13 cellular contexts compared by ENCODE assay signal in genomic region chr11:111378185-111378772, GRCh38. TPM values are rescaled to one million over a fixed set of nuclear protein-coding genes. Genes with fewer than 3 reads are reported as not detected.
DNase-seq lines count a peak whose midpoint lies in the region; ATAC-seq lines count a peak whose summit lies in the region.
"Had no signal": no experiment of that assay in that cellular context is flagged by ENCODE, and none has a peak within 500 bp of the region (broad histone marks: within the 10 kb centered on the region; RNA-seq: fewer than 3 reads in every experiment).

No MANE protein-coding gene starts in this region.

- no peaks in the 10 kb centered on the region for H3K9me2 ChIP-seq in GM23248 (ENCODE audit: insufficient read depth)

- no peaks in the 10 kb centered on the region for H4K20me1 ChIP-seq in GM23248 (ENCODE audit: insufficient read depth)

- no peak for ATAC-seq in GM21576 (IDR thresholded peaks at IDR 0.05; ENCODE audit: unreplicated experiment)

- no peak overlapping the region for H3K9ac ChIP-seq in GM23248

- H3K4me1 ChIP-seq in GM23248 (ENCODE audit: insufficient read depth), result peaks cover 10% of the 10 kb centered on the region; the same call in 1 of the 2 replicates
- H3K4me1 ChIP-seq in mononuclear cell (ENCODE audit: insufficient read depth, low read length), result peaks cover 17% of the 10 kb centered on the region

- no peaks in the 10 kb centered on the region for H3K36me3 ChIP-seq in GM23248 (ENCODE audit: low read depth)
- H3K36me3 ChIP-seq: neutrophil had no signal

- no peak overlapping the region; the same call in 1 of the 2 replicates for H3K4me3 ChIP-seq in GM23248
- peak overlapping the region; percentile 44 for H3K4me3 ChIP-seq in mononuclear cell (ENCODE audit: low read length)

- H2AFZ ChIP-seq in GM23248, result peak overlapping the region; percentile 60; the same call in 1 of the 2 replicates

- H3K27ac ChIP-seq in GM23248, result no peak overlapping the region
- H3K27ac ChIP-seq: 22Rv1, dorsolateral prefrontal cortex, neutrophil had no signal

- no peaks in the 10 kb centered on the region for H3F3A ChIP-seq in GM23248 (ENCODE audit: insufficient read depth)

- no peaks in the 10 kb centered on the region for H3K9me3 ChIP-seq in GM23248 (ENCODE audit: low read depth)
- no peaks in the 10 kb centered on the region for H3K9me3 ChIP-seq in mononuclear cell (ENCODE audit: low read depth, low read length)
- H3K9me3 ChIP-seq: neutrophil had no signal

- DNase-seq in NCI-H1436 (lab: John Stamatoyannopoulos, UW), result peak; percentile 59
- DNase-seq in NCI-H1436 treated with DMSO at 0.1 percent for 48 hours (lab: John Stamatoyannopoulos, UW), result no peak
- no peak for DNase-seq in GM23248
- DNase-seq in RPMI8226, result peak; percentile 56
- DNase-seq in HCEC 1CT, result no peak
- DNase-seq in H4 (ENCODE audit: low spot score), result no peak
- DNase-seq: NCI-H2171 had no signal

- 39 to 43% methylated on average over 8 of the region's 8 CpGs for WGBS in GM23248 (ENCODE audit: low coverage in 1 of 2, low lambda C conversion rate in 2 of 2, missing lambda C conversion rate in 2 of 2), 2 experiments

- in situ Hi-C loops in GM23248 (cut with MboI), result no loop called here

- peak overlapping the region; percentile 61 for H3K4me2 ChIP-seq in GM23248 (ENCODE audit: unreplicated experiment)

- H3K27me3 ChIP-seq in GM23248 (replicated peaks; ENCODE audit: insufficient read depth) (peaks cover 11% of the 10 kb centered on the region), mononuclear cell (ENCODE audit: insufficient read depth, low read length) (no peaks in the 10 kb centered on the region)

- no peaks in the 10 kb centered on the region for H3K79me2 ChIP-seq in GM23248 (ENCODE audit: insufficient read depth)

RNA-seq across cellular contexts. Expression of gene POU2AF1, which starts 0.8 kb away (rescaled TPM):
- total RNA-seq in GM23248 (2014; rRNA removed; shearing (Covaris generic)), result 0.11 TPM in 1 of 2 replicates, not detected in the other
- 0.09 and 0.16 TPM in 2 replicates for polyA plus RNA-seq in GM23248 (2016; fragmentation: Nextera tagmentation; extraction: Ambion mirVana)
- 3.4 TPM for total RNA-seq in mononuclear cell
- total RNA-seq in H4 (2014; rRNA removed; shearing (Covaris generic)), result not detected in 2 replicates
- total RNA-seq: SK-MEL-5 had no signal

Comparison
In these comparisons a context has a peak if more than half of its experiments do, and no peak if none do; other contexts are left out.
1. DNase-seq: peak in NCI-H1436 (single experiment) and RPMI8226 (single experiment); none in NCI-H1436 treated with DMSO at 0.1 percent for 48 hours (single experiment), GM23248 (single experiment), HCEC 1CT (single experiment) and H4 (single experiment).